Comparison of ENCODE assay signal across 26 cellular contexts in genomic region chr22:43202326-43202725, GRCh38.
"Had no signal": no experiment of that assay in that cellular context is flagged by ENCODE, and none has a peak within 500 bp of the region (broad histone marks: within the 10 kb centered on the region; RNA-seq: fewer than 3 reads in every experiment).

No MANE protein-coding gene starts in this region.

- H3K27ac Mint-ChIP-seq: activated CD4-positive, alpha-beta memory T cell treated with anti-CD3 and anti-CD28 coated beads, Interleukin-2, amount 10 ng/mL, durations not matched to agents 7 days and 5 days; activated naive CD4-positive, alpha-beta T cell treated with anti-CD3 and anti-CD28 coated beads for 36 hours; activated naive CD8-positive, alpha-beta T cell; activated T-helper 17 cell treated with anti-CD3 and anti-CD28 coated beads, Interleukin-2, amount 50 U/mL, for 72 hours; T-helper 17 cell had no signal

- H3K27ac ChIP-seq: Peyer's patch, RWPE1, SJSA1 had no signal

- H3K27me3 ChIP-seq: Peyer's patch, SJSA1 had no signal

- H3K36me3 Mint-ChIP-seq: activated naive CD8-positive, alpha-beta T cell had no signal

- H3K9me3 ChIP-seq: Peyer's patch, SJSA1 had no signal

- DNase-seq: activated CD4-positive, alpha-beta memory T cell treated with anti-CD3 and anti-CD28 coated beads, Interleukin-2, amount 10 ng/mL, durations not matched to agents 7 days and 5 days; activated CD4-positive, alpha-beta T cell treated with anti-CD3 and anti-CD28 coated beads, Interleukin-2, amount 50 U/mL, for 1 hour; activated CD4-positive, CD25-positive, alpha-beta regulatory T cell; activated gamma-delta T cell; activated naive CD4-positive, alpha-beta T cell treated with anti-CD3 and anti-CD28 coated beads for 36 hours; activated T-cell treated with anti-CD3 and anti-CD28 coated beads for 4 hours; activated T-cell treated with anti-CD3 and anti-CD28 coated beads, Interleukin-2, amount 50 U/mL, for 48 hours; Kasumi-1; KBM-7; NCI-H1105 treated with DMSO at 0.1 percent for 48 hours; NCI-H146; NCI-H2029 treated with DMSO at 0.1 percent for 48 hours; NCI-H345; NCI-H510A; NCI-H526 treated with DMSO at 0.1 percent for 48 hours; NCI-H82; Peyer's patch; SHP77; SW 1271; T-helper 17 cell; T-helper 9 cell had no signal

- H3K9me3 Mint-ChIP-seq: activated CD4-positive, alpha-beta memory T cell treated with anti-CD3 and anti-CD28 coated beads, Interleukin-2, amount 10 ng/mL, durations not matched to agents 7 days and 5 days; activated naive CD4-positive, alpha-beta T cell treated with anti-CD3 and anti-CD28 coated beads for 36 hours; activated T-helper 17 cell treated with anti-CD3 and anti-CD28 coated beads, Interleukin-2, amount 50 U/mL, for 72 hours had no signal

- H3K4me1 ChIP-seq: Peyer's patch had no signal

- H3K4me3 Mint-ChIP-seq: activated CD4-positive, alpha-beta memory T cell treated with anti-CD3 and anti-CD28 coated beads, Interleukin-2, amount 10 ng/mL, durations not matched to agents 7 days and 5 days; activated naive CD4-positive, alpha-beta T cell treated with anti-CD3 and anti-CD28 coated beads for 36 hours; activated naive CD8-positive, alpha-beta T cell; activated T-helper 17 cell treated with anti-CD3 and anti-CD28 coated beads, Interleukin-2, amount 50 U/mL, for 72 hours; T-helper 17 cell had no signal

- ATAC-seq: activated T-helper 17 cell treated with anti-CD3 and anti-CD28 coated beads, Interleukin-2, amount 50 U/mL, for 72 hours; SK-N-SH treated with all-trans-retinoic acid at 6 μM for 48 hours; T-helper 17 cell had no signal

- H3K36me3 ChIP-seq: Peyer's patch, SJSA1 had no signal

- H3K4me3 ChIP-seq: Peyer's patch, SJSA1 had no signal
